Comparison of ENCODE assay signal across 1 cellular context in the genomic region with DNA sequence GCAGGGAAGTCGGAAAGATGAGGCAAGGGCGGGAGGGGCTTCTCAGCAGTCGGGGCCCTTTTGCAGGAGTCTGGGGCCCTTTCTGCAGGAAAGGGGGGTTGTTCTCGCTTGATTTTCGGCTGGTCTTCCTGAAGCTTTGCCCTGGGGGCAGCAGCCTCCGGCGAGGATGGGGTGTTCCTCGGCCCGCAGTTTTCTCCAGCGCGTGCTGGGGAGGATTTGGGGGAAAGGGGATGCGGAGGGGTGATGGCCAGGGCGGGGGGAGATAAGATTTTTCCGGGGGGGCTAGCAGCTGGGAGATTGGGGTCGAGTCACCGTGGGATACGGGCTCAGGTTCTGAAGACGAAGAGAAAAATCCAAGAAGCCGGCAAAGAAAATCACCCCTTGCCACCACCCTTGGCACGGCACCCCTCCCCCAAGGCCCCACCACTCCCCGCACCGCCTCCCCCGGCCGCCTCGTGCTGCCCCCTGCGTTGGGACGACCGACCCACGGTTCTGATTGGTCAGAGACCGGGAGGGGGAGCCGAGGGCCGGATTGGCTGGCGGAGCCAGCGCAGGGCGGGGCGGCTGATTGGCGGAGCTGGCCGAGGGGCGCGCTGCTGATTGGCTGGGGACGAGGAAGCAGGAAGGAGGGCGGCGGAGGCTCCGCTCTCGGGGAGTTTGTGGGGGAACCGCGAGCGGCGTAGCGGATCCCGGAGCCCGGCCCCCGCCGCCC.
A peak's percentile ranks its signal among the peaks of the same experiment; 100 is the strongest.
TF ChIP-seq lines count a peak whose summit lies in the region.

BAHD1 (plus strand) TSS at position 654 of the 712 bp plus-strand sequence. CDS start 17,512 bp downstream, outside the sequence.

TF ChIP-seq in K562, 482 proteins besides CTCF, POLR2A, EP300 and RAD21 (continued from another document and continues in another):
- TF ChIP-seq CREB1 (IDR thresholded peaks at IDR 0.05) (no peak), CREB1 (CRISPR knock-in tag; IDR thresholded peaks at IDR 0.05) (no peak), PPARD (CRISPR knock-in tag; IDR thresholded peaks at IDR 0.05) (no peak), KLF16 (IDR thresholded peaks at IDR 0.05) (no peak), HIVEP1 (CRISPR knock-in tag; IDR thresholded peaks at IDR 0.05) (no peak), MNT (conservative IDR thresholded peaks at IDR 0.05) (peak; percentile 67 to 70), PREB (CRISPR knock-in tag; IDR thresholded peaks at IDR 0.05) (no peak), KDM1A (IDR thresholded peaks at IDR 0.05) (0 out of 4 replicates have a peak, but pooled peaks of 1 of the 2 experiments have one; percentile 23), ZNF140 (CRISPR knock-in tag; IDR thresholded peaks at IDR 0.05) (no peak), ZBTB7A (IDR thresholded peaks at IDR 0.05; ENCODE audit: borderline replicate concordance, control insufficient read depth, low read depth, low read length) (no peak; the same call in 1 of the 2 replicates), ASH1L (IDR thresholded peaks at IDR 0.05; ENCODE audit: borderline replicate concordance, low read depth, partially characterized antibody) (peak; percentile 78), GATAD2A (IDR thresholded peaks at IDR 0.05) (no peak), KDM5B (IDR thresholded peaks at IDR 0.05; ENCODE audit: insufficient replicate concordance, low read depth, low read length) (peak; percentile 11), ATF6 (CRISPR knock-in tag; IDR thresholded peaks at IDR 0.05) (no peak), CHD4 (IDR thresholded peaks at IDR 0.05; ENCODE audit: insufficient read depth, insufficient replicate concordance, low read depth, low read length, poor library complexity, severe bottlenecking) (peak; percentile 40), TAF1 (IDR thresholded peaks at IDR 0.05; ENCODE audit: control insufficient read depth, extremely low read depth, insufficient read depth, low read length, severe bottlenecking) (peak; percentile 20), ZNF41 (CRISPR knock-in tag; conservative IDR thresholded peaks at IDR 0.05) (no peak), MYNN (IDR thresholded peaks at IDR 0.05) (no peak), MYNN (CRISPR knock-in tag; IDR thresholded peaks at IDR 0.05) (no peak), MBD2 (IDR thresholded peaks at IDR 0.05; ENCODE audit: borderline replicate concordance, low read depth) (peak; percentile 66), RBFOX2 (IDR thresholded peaks at IDR 0.05; ENCODE audit: low read depth, low read length) (peak; percentile 65; the same call in 1 of the 2 replicates), CTCFL (IDR thresholded peaks at IDR 0.05; ENCODE audit: borderline replicate concordance, insufficient read depth, low read depth, low read length, poor library complexity, severe bottlenecking) (peak; percentile 53)
- TF ChIP-seq, protein P1, sequence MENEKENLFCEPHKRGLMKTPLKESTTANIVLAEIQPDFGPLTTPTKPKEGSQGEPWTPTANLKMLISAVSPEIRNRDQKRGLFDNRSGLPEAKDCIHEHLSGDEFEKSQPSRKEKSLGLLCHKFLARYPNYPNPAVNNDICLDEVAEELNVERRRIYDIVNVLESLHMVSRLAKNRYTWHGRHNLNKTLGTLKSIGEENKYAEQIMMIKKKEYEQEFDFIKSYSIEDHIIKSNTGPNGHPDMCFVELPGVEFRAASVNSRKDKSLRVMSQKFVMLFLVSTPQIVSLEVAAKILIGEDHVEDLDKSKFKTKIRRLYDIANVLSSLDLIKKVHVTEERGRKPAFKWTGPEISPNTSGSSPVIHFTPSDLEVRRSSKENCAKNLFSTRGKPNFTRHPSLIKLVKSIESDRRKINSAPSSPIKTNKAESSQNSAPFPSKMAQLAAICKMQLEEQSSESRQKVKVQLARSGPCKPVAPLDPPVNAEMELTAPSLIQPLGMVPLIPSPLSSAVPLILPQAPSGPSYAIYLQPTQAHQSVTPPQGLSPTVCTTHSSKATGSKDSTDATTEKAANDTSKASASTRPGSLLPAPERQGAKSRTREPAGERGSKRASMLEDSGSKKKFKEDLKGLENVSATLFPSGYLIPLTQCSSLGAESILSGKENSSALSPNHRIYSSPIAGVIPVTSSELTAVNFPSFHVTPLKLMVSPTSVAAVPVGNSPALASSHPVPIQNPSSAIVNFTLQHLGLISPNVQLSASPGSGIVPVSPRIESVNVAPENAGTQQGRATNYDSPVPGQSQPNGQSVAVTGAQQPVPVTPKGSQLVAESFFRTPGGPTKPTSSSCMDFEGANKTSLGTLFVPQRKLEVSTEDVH (IDR thresholded peaks at IDR 0.05; ENCODE audit: low read depth, partially characterized antibody): peak; percentile 36
- TF ChIP-seq, protein P2, sequence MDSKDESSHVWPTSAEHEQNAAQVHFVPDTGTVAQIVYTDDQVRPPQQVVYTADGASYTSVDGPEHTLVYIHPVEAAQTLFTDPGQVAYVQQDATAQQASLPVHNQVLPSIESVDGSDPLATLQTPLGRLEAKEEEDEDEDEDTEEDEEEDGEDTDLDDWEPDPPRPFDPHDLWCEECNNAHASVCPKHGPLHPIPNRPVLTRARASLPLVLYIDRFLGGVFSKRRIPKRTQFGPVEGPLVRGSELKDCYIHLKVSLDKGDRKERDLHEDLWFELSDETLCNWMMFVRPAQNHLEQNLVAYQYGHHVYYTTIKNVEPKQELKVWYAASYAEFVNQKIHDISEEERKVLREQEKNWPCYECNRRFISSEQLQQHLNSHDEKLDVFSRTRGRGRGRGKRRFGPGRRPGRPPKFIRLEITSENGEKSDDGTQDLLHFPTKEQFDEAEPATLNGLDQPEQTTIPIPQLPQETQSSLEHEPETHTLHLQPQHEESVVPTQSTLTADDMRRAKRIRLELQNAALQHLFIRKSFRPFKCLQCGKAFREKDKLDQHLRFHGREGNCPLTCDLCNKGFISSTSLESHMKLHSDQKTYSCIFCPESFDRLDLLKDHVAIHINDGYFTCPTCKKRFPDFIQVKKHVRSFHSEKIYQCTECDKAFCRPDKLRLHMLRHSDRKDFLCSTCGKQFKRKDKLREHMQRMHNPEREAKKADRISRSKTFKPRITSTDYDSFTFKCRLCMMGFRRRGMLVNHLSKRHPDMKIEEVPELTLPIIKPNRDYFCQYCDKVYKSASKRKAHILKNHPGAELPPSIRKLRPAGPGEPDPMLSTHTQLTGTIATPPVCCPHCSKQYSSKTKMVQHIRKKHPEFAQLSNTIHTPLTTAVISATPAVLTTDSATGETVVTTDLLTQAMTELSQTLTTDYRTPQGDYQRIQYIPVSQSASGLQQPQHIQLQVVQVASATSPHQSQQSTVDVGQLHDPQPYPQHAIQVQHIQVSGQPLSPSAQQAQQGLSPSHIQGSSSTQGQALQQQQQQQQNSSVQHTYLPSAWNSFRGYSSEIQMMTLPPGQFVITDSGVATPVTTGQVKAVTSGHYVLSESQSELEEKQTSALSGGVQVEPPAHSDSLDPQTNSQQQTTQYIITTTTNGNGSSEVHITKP (IDR thresholded peaks at IDR 0.05; ENCODE audit: partially characterized antibody): peak; percentile 61
- TF ChIP-seq, protein P3, sequence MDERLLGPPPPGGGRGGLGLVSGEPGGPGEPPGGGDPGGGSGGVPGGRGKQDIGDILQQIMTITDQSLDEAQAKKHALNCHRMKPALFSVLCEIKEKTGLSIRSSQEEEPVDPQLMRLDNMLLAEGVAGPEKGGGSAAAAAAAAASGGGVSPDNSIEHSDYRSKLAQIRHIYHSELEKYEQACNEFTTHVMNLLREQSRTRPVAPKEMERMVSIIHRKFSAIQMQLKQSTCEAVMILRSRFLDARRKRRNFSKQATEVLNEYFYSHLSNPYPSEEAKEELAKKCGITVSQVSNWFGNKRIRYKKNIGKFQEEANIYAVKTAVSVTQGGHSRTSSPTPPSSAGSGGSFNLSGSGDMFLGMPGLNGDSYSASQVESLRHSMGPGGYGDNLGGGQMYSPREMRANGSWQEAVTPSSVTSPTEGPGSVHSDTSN (CRISPR knock-in tag; IDR thresholded peaks at IDR 0.05; ENCODE audit: low read depth): no peak
- TF ChIP-seq, protein P3 (tag; conservative IDR thresholded peaks at IDR 0.05; ENCODE audit: low read depth): no peak
- TF ChIP-seq, protein P4, sequence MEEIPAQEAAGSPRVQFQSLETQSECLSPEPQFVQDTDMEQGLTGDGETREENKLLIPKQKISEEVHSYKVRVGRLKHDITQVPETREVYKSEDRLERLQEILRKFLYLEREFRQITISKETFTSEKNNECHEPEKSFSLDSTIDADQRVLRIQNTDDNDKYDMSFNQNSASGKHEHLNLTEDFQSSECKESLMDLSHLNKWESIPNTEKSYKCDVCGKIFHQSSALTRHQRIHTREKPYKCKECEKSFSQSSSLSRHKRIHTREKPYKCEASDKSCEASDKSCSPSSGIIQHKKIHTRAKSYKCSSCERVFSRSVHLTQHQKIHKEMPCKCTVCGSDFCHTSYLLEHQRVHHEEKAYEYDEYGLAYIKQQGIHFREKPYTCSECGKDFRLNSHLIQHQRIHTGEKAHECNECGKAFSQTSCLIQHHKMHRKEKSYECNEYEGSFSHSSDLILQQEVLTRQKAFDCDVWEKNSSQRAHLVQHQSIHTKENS (CRISPR knock-in tag; IDR thresholded peaks at IDR 0.05): no peak
- TF ChIP-seq, protein P5, sequence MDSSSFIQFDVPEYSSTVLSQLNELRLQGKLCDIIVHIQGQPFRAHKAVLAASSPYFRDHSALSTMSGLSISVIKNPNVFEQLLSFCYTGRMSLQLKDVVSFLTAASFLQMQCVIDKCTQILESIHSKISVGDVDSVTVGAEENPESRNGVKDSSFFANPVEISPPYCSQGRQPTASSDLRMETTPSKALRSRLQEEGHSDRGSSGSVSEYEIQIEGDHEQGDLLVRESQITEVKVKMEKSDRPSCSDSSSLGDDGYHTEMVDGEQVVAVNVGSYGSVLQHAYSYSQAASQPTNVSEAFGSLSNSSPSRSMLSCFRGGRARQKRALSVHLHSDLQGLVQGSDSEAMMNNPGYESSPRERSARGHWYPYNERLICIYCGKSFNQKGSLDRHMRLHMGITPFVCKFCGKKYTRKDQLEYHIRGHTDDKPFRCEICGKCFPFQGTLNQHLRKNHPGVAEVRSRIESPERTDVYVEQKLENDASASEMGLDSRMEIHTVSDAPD (CRISPR knock-in tag; IDR thresholded peaks at IDR 0.05): no peak
- TF ChIP-seq, protein P6, sequence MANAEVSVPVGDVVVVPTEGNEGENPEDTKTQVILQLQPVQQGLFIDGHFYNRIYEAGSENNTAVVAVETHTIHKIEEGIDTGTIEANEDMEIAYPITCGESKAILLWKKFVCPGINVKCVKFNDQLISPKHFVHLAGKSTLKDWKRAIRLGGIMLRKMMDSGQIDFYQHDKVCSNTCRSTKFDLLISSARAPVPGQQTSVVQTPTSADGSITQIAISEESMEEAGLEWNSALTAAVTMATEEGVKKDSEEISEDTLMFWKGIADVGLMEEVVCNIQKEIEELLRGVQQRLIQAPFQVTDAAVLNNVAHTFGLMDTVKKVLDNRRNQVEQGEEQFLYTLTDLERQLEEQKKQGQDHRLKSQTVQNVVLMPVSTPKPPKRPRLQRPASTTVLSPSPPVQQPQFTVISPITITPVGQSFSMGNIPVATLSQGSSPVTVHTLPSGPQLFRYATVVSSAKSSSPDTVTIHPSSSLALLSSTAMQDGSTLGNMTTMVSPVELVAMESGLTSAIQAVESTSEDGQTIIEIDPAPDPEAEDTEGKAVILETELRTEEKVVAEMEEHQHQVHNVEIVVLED (CRISPR knock-in tag; IDR thresholded peaks at IDR 0.05): no peak
